Comparison of ENCODE assay signal across 6 cellular contexts in genomic region chr10:100376656-100377055, GRCh38. TPM values are rescaled to one million over a fixed set of nuclear protein-coding genes. Genes with fewer than 3 reads are reported as not detected.
"Had no signal": no experiment of that assay in that cellular context is flagged by ENCODE, and none has a peak within 500 bp of the region (broad histone marks: within the 10 kb centered on the region; RNA-seq: fewer than 3 reads in every experiment).

No MANE protein-coding gene starts in this region.

RNA-seq across cellular contexts. Expression of gene PKD2L1, which starts 46.6 kb away (rescaled TPM):
- total RNA-seq: activated naive CD8-positive, alpha-beta T cell treated with anti-CD3 and anti-CD28 coated beads for 36 hours; chondrocyte; dermis blood vessel endothelial cell; esophagus mucosa; suprapubic skin; vagina had no signal
